1 cellular context compared by ENCODE assay signal in genomic region chr10:19209319-19209718, GRCh38.
TF ChIP-seq lines count a peak whose summit lies in the region.

No MANE protein-coding gene starts in this region.

TF ChIP-seq in GM23338, 12 proteins besides CTCF, POLR2A, EP300 and RAD21 (continued from another document):
- TF ChIP-seq REST (IDR thresholded peaks at IDR 0.05; ENCODE audit: unreplicated experiment) (no peak), CREB1 (CRISPR knock-in tag; IDR thresholded peaks at IDR 0.05; ENCODE audit: low read depth) (no peak), EZH2 (IDR thresholded peaks at IDR 0.05; ENCODE audit: low read depth, unreplicated experiment) (no peak), ZNF331 (CRISPR knock-in tag; IDR thresholded peaks at IDR 0.05; ENCODE audit: low read depth) (no peak), JUNB (IDR thresholded peaks at IDR 0.05; ENCODE audit: unreplicated experiment) (no peak), STAT1 (IDR thresholded peaks at IDR 0.05; ENCODE audit: unreplicated experiment) (no peak), POLR2AphosphoS5 (IDR thresholded peaks at IDR 0.05; ENCODE audit: low read depth) (no peak)
